15 cellular contexts compared by ENCODE assay signal in genomic region chr17:41055130-41055529, GRCh38. TPM values are rescaled to one million over a fixed set of nuclear protein-coding genes. Genes with fewer than 3 reads are reported as not detected.
"Had no signal": no experiment of that assay in that cellular context is flagged by ENCODE, and none has a peak within 500 bp of the region (broad histone marks: within the 10 kb centered on the region; RNA-seq: fewer than 3 reads in every experiment).

Gene KRTAP2-2, minus strand, starts transcription at chr17:41055230. Its CDS starts 19 bp downstream, at chr17:41055211.

RNA-seq across cellular contexts. Expression of gene KRTAP2-2, which starts in this region (rescaled TPM):
- total RNA-seq: stomach, subcutaneous adipose tissue, temporal lobe, testis, thoracic aorta, thyroid gland, tibial nerve, transverse colon, upper lobe of left lung, upper lobe of right lung, ureter, urinary bladder, uterus, vagina had no signal
- polyA plus RNA-seq: stomach, thymus, urinary bladder had no signal
